Comparison of ENCODE assay signal across 15 cellular contexts in the genomic region with DNA sequence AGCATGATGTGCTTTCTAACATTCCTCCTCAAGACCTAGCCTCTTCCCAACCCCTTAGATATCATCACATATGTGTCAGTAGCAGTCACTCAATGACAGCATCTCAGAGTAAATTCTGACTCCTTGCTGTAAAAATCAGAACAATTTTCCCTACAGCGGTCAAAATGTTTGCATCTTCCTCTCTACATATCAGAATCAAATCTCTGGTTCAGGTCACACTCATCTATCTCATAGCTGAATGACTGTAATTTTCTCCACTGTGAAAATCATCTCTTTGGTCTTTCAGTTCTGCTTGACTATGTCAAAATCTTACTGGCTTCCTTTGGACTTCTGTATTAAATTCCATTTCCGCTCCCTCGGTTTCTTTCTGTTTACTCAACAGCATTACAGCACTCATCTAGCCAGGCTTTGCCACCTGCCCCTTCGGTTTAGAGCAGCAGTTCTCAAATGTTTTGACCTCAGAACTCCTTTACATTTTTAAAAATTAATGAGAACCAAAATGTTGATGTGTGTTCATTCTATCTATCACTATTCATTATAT.
"Had no signal": no experiment of that assay in that cellular context is flagged by ENCODE, and none has a peak within 500 bp of the region (broad histone marks: within the 10 kb centered on the region; RNA-seq: fewer than 3 reads in every experiment).

No MANE protein-coding gene starts in this region.

- H3K4me3 Mint-ChIP-seq: activated CD4-positive, alpha-beta memory T cell treated with anti-CD3 and anti-CD28 coated beads for 36 hours; stimulated activated effector memory CD8-positive, alpha-beta T cell treated with anti-CD3 and anti-CD28 coated beads, Interleukin-12 subunit alpha, Interleukin-12 subunit beta, amount 100 ng/mL, for 72 hours; T-helper 2 cell treated with Interferon-gamma antibody and Interleukin-4, amounts not matched to agents 5 μg/mL and 100 μg/mL, for 36 hours had no signal

- H3K27ac Mint-ChIP-seq: activated CD4-positive, alpha-beta memory T cell treated with anti-CD3 and anti-CD28 coated beads for 36 hours; stimulated activated effector memory CD8-positive, alpha-beta T cell treated with anti-CD3 and anti-CD28 coated beads, Interleukin-12 subunit alpha, Interleukin-12 subunit beta, amount 100 ng/mL, for 72 hours; T-helper 2 cell treated with Interferon-gamma antibody and Interleukin-4, amounts not matched to agents 5 μg/mL and 100 μg/mL, for 36 hours had no signal

- H3K9me3 Mint-ChIP-seq: activated CD4-positive, alpha-beta memory T cell treated with anti-CD3 and anti-CD28 coated beads for 36 hours; stimulated activated effector memory CD8-positive, alpha-beta T cell treated with anti-CD3 and anti-CD28 coated beads, Interleukin-12 subunit alpha, Interleukin-12 subunit beta, amount 100 ng/mL, for 72 hours; T-helper 2 cell treated with Interferon-gamma antibody and Interleukin-4, amounts not matched to agents 5 μg/mL and 100 μg/mL, for 36 hours had no signal

- H3K4me3 ChIP-seq: coronary artery, heart left ventricle, right atrium auricular region, tibial artery, vagina had no signal

- H3K36me3 ChIP-seq: heart left ventricle, right atrium auricular region, tibial artery, vagina had no signal

- ATAC-seq: heart left ventricle; left ventricle myocardium superior; stimulated activated effector memory CD8-positive, alpha-beta T cell treated with anti-CD3 and anti-CD28 coated beads, Interleukin-12 subunit alpha, Interleukin-12 subunit beta, amount 100 ng/mL, for 72 hours had no signal

- H3K9me3 ChIP-seq: heart left ventricle, right atrium auricular region, tibial artery, vagina had no signal

- H3K36me3 Mint-ChIP-seq: activated CD4-positive, alpha-beta memory T cell treated with anti-CD3 and anti-CD28 coated beads for 36 hours; stimulated activated effector memory CD8-positive, alpha-beta T cell treated with anti-CD3 and anti-CD28 coated beads, Interleukin-12 subunit alpha, Interleukin-12 subunit beta, amount 100 ng/mL, for 72 hours had no signal

- H3K27me3 ChIP-seq: heart left ventricle, right atrium auricular region, vagina had no signal

- H3K27ac ChIP-seq: coronary artery, heart left ventricle, right atrium auricular region, tibial artery, vagina had no signal

- H3K4me1 Mint-ChIP-seq: stimulated activated effector memory CD8-positive, alpha-beta T cell treated with anti-CD3 and anti-CD28 coated beads, Interleukin-12 subunit alpha, Interleukin-12 subunit beta, amount 100 ng/mL, for 72 hours had no signal

- DNase-seq: activated CD4-positive, alpha-beta memory T cell treated with anti-CD3 and anti-CD28 coated beads for 36 hours; activated CD4-positive, CD25-positive, alpha-beta regulatory T cell treated with anti-CD3 and anti-CD28 coated beads, Interleukin-2, amount 50 U/mL, for 72 hours; activated naive CD4-positive, alpha-beta T cell; effector CD4-positive, alpha-beta T cell; heart left ventricle; left ventricle myocardium superior; posterior cingulate gyrus; small intestine; tibial artery had no signal

- FAIRE-seq: endothelial cell of umbilical vein, small intestine had no signal

- H3K4me1 ChIP-seq: right atrium auricular region, vagina had no signal
